ENCODE assay signal across 33 cellular contexts in genomic region chr20:44361021-44361420, GRCh38. TPM values are rescaled to one million over a fixed set of nuclear protein-coding genes. Genes with fewer than 3 reads are reported as not detected.
"Had no signal": no experiment of that assay in that cellular context is flagged by ENCODE, and none has a peak within 500 bp of the region (broad histone marks: within the 10 kb centered on the region; RNA-seq: fewer than 3 reads in every experiment).

No MANE protein-coding gene starts in this region.

- H3K4me1 ChIP-seq: gastrocnemius medialis, prostate gland, right atrium auricular region, sigmoid colon, spleen, tibial nerve, uterus had no signal

- H3K27me3 ChIP-seq: gastrocnemius medialis, right atrium auricular region, sigmoid colon, tibial nerve, upper lobe of left lung, uterus had no signal

- H3K4me3 ChIP-seq: gastrocnemius medialis, heart left ventricle, lung, prostate gland, right atrium auricular region, sigmoid colon, skin epidermis, spleen, thoracic aorta, tibial nerve, upper lobe of left lung, uterus had no signal

- FAIRE-seq: colon, islet of Langerhans had no signal

- H3K4me1 Mint-ChIP-seq: memory B cell; natural killer cell; stimulated activated memory B cell treated with anti-CD40 and anti-IgM and Interleukin-4, amounts not matched to agents 10 μg/mL and 1 μg/mL and 100 μg/mL, for 72 hours had no signal

- ATAC-seq: esophagus mucosa; gastrocnemius medialis; heart left ventricle; natural killer cell; stimulated activated memory B cell treated with anti-CD40 and anti-IgM and Interleukin-4, amounts not matched to agents 10 μg/mL and 1 μg/mL and 100 μg/mL, for 72 hours; stimulated activated naive CD8-positive, alpha-beta T cell treated with anti-CD3 and anti-CD28 coated beads, Interleukin-15, Interleukin-2, amounts not matched to agents 100 U/mL and 50 U/mL, for 24 hours had no signal

- H3K9me3 ChIP-seq: gastrocnemius medialis, heart left ventricle, prostate gland, right atrium auricular region, sigmoid colon, spleen, thoracic aorta, tibial nerve, upper lobe of left lung, uterus had no signal

- H3K27ac Mint-ChIP-seq: endodermal cell; memory B cell; natural killer cell; stimulated activated memory B cell treated with anti-CD40 and anti-IgM and Interleukin-4, amounts not matched to agents 10 μg/mL and 1 μg/mL and 100 μg/mL, for 72 hours had no signal

- H3K36me3 ChIP-seq: gastrocnemius medialis, heart left ventricle, prostate gland, right atrium auricular region, sigmoid colon, spleen, thoracic aorta, tibial nerve, upper lobe of left lung, uterus had no signal

- DNase-seq: caudate nucleus; effector CD8-positive, alpha-beta T cell; endodermal cell; gastrocnemius medialis; heart left ventricle; hippocampal formation; natural killer cell; sigmoid colon; spleen; stimulated activated CD4-positive, alpha-beta T cell treated with anti-CD3 and anti-CD28 coated beads, Interleukin-4, amount 100 ng/mL, for 4 hours; stimulated activated naive CD8-positive, alpha-beta T cell treated with anti-CD3 and anti-CD28 coated beads, Interleukin-15, Interleukin-2, amounts not matched to agents 100 U/mL and 50 U/mL, for 24 hours; upper lobe of left lung; uterus had no signal

- H3K36me3 Mint-ChIP-seq: memory B cell; natural killer cell; stimulated activated memory B cell treated with anti-CD40 and anti-IgM and Interleukin-4, amounts not matched to agents 10 μg/mL and 1 μg/mL and 100 μg/mL, for 72 hours had no signal

- H3K9me3 Mint-ChIP-seq: endodermal cell; natural killer cell; stimulated activated memory B cell treated with anti-CD40 and anti-IgM and Interleukin-4, amounts not matched to agents 10 μg/mL and 1 μg/mL and 100 μg/mL, for 72 hours had no signal

- H3K4me3 Mint-ChIP-seq: endodermal cell; memory B cell; natural killer cell; neural crest cell; stimulated activated memory B cell treated with anti-CD40 and anti-IgM and Interleukin-4, amounts not matched to agents 10 μg/mL and 1 μg/mL and 100 μg/mL, for 72 hours had no signal

- H3K27ac ChIP-seq: epithelial cell of prostate, gastrocnemius medialis, heart left ventricle, prostate gland, right atrium auricular region, sigmoid colon, skin epidermis, spleen, thoracic aorta, tibial nerve, upper lobe of left lung, uterus had no signal

RNA-seq across cellular contexts. Expression of gene HNF4A, which starts 5.5 kb away (rescaled TPM):
- total RNA-seq: esophagus mucosa, fibroblast of villous mesenchyme, glomerular endothelial cell, heart left ventricle, kidney epithelial cell, mononuclear cell, natural killer cell, neural crest cell, osteoblast, prostate gland, right atrium auricular region, spleen, tibial nerve had no signal

RNA-seq across cellular contexts. Expression of gene R3HDML, which starts 24.2 kb away (rescaled TPM):
- total RNA-seq: cerebellum, endodermal cell, esophagus mucosa, fibroblast of villous mesenchyme, gastrocnemius medialis, glomerular endothelial cell, heart left ventricle, kidney epithelial cell, liver, lung, mononuclear cell, natural killer cell, neural crest cell, osteoblast, right atrium auricular region, sigmoid colon, spleen, thoracic aorta, tibial nerve, upper lobe of left lung, uterus had no signal
- polyA plus RNA-seq: heart left ventricle, liver, lung, sigmoid colon, spleen had no signal
